ENCODE assay signal across 9 cellular contexts in the genomic region with DNA sequence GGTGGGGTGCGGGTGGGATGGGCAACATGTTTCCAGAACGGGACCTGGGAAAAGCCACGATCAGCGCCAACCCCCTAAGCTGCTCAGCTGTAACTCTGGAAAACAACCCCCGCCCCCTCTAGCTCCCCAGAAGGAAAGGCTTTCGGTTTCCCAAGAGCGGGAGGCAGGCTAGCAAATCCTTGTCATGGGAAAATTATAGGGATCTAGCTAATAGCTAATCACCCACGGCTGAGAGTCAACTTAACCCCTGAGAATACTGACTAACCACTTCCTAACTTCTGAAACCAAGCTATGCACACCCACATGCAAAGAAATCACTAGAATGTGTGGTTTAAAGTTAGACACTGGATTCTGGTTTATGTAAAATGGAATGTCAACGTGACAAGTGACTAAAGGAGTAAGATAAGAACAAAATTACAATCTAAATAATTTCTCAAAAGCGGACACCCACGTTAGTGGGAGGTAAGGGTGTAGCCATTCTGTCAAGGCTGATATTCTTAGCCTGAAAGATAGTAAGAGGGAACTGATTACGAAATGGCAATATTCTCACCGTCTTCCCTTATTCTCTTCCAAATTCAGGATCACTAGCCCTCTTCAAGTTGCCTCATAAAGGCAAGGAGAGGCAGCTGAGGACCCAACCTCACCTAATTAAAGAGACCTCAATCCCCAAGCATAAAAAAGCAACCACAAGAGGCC. TPM values are rescaled to one million over a fixed set of nuclear protein-coding genes. Genes with fewer than 3 reads are reported as not detected.
DNase-seq lines count a peak whose midpoint lies in the region; ATAC-seq and TF ChIP-seq lines count a peak whose summit lies in the region.
"Had no signal": no experiment of that assay in that cellular context is flagged by ENCODE, and none has a peak within 500 bp of the region (broad histone marks: within the 10 kb centered on the region; RNA-seq: fewer than 3 reads in every experiment).

No MANE protein-coding gene starts in this region.

- H3K4me3 Mint-ChIP-seq in CD14-positive monocyte = no peak overlapping the region

- H3K27me3 Mint-ChIP-seq in CD14-positive monocyte (ENCODE audit: low read depth in 3 of 3) = peaks cover 0 to 1% (median 0%) of the 10 kb centered on the region in 3 donors

- DNase-seq in amniotic epithelial cell (ENCODE audit: low read depth) = peak; percentile 96
- peak; percentile 83 for DNase-seq in iris pigment epithelial cell (ENCODE audit: low read depth)
- DNase-seq in superior temporal gyrus (ENCODE audit: extremely low spot score) = peak; percentile 33
- no peak for DNase-seq in NCI-H748 (lab: John Stamatoyannopoulos, UW; ENCODE audit: unreplicated experiment)
- no peak for DNase-seq in DMS153 treated with DMSO at 0.1 percent for 48 hours (lab: John Stamatoyannopoulos, UW; ENCODE audit: unreplicated experiment)
- DNase-seq in CD14-positive monocyte (ENCODE audit: low spot score) = no peak
- no peak for DNase-seq in foreskin melanocyte
- DNase-seq: RPMI8226 had no signal

- no peak overlapping the region for H3K27ac Mint-ChIP-seq in CD14-positive monocyte

- TF ChIP-seq CTCF in CD14-positive monocyte (IDR thresholded peaks at IDR 0.05) = no peak

- peak; percentile 46 for ATAC-seq in GM18909 (IDR thresholded peaks at IDR 0.05; ENCODE audit: poor library complexity, unreplicated experiment)

- no peaks in the 10 kb centered on the region for H3K4me1 Mint-ChIP-seq in CD14-positive monocyte

- H3K36me3 Mint-ChIP-seq in CD14-positive monocyte = peaks cover 87 to 91% of the 10 kb centered on the region in 2 donors

- intact Hi-C loops in CD14-positive monocyte (cut with micrococcal nuclease) = no loop called here

- no peaks in the 10 kb centered on the region for H3K9me3 Mint-ChIP-seq in CD14-positive monocyte

RNA-seq across cellular contexts. Expression of gene JAG1, which starts 20.1 kb away (rescaled TPM):
- polyA plus RNA-seq in CD14-positive monocyte = under 1 TPM; 0.70 to 0.85 TPM

Comparison
In these comparisons a context has a peak if more than half of its experiments do, and no peak if none do; other contexts are left out.
1. DNase-seq: peak in amniotic epithelial cell (single experiment), iris pigment epithelial cell (single experiment) and superior temporal gyrus (single experiment); none in NCI-H748 (single experiment), DMS153 treated with DMSO at 0.1 percent for 48 hours (single experiment), CD14-positive monocyte (single experiment) and foreskin melanocyte (single experiment).